19 cellular contexts compared by ENCODE assay signal in the genomic region with DNA sequence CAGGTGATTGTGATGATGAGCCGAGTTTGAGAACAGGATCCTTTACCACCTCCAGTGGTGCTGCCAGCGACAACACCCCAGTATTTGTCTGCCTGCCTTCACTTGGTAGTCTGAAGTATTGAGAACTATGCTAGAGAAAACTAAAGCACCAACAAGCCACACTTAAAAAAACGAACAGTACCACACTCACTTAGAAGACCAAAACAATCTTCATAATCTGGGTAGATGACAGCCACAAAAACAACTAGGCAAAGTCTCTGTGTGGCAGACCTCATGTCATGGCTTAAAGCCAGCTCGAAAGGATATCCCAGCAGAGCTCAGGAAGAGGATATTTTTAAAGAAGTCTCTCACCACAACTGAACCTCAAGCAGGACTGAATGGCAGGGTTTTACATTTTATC.
DNase-seq lines count a peak whose midpoint lies in the region; TF ChIP-seq lines count a peak whose summit lies in the region.
"Had no signal": no experiment of that assay in that cellular context is flagged by ENCODE, and none has a peak within 500 bp of the region (broad histone marks: within the 10 kb centered on the region; RNA-seq: fewer than 3 reads in every experiment).

No MANE protein-coding gene starts in this region.

- H3K27me3 ChIP-seq in BLaER1: peaks cover 64% of the 10 kb centered on the region
- no peaks in the 10 kb centered on the region for H3K27me3 ChIP-seq in prostate gland (replicated peaks; ENCODE audit: insufficient read depth)
- H3K27me3 ChIP-seq: foreskin keratinocyte, Peyer's patch, SJCRH30 had no signal

- H3K9me3 ChIP-seq in BLaER1 (no peaks in the 10 kb centered on the region), KOPT-K1 (ENCODE audit: insufficient read depth, low read length, poor library complexity, severe bottlenecking) (no peaks in the 10 kb centered on the region), prostate gland (no peaks in the 10 kb centered on the region)
- H3K9me3 ChIP-seq: lower lobe of right lung, Peyer's patch, SJCRH30 had no signal

- no peak for TF ChIP-seq POLR2A in prostate gland (IDR thresholded peaks at IDR 0.05)

- no peaks in the 10 kb centered on the region for H3K36me3 ChIP-seq in BLaER1
- no peaks in the 10 kb centered on the region for H3K36me3 ChIP-seq in KOPT-K1 (ENCODE audit: insufficient read depth, low read length)
- H3K36me3 ChIP-seq in prostate gland: no peaks in the 10 kb centered on the region
- H3K36me3 ChIP-seq: lower lobe of right lung, Peyer's patch, SJCRH30 had no signal

- H3K27ac ChIP-seq in BLaER1 (peak overlapping the region; percentile 52), KOPT-K1 (ENCODE audit: low read depth, low read length, poor library complexity, severe bottlenecking) (peak overlapping the region; percentile 92), prostate gland (no peak overlapping the region)
- H3K27ac ChIP-seq: foreskin keratinocyte, lower lobe of right lung, Peyer's patch, SJCRH30 had no signal

- H3K9ac ChIP-seq in BLaER1: peak overlapping the region; percentile 32; the same call in 1 of the 2 replicates

- peak overlapping the region; percentile 65 for H3K4me2 ChIP-seq in BLaER1

- intact Hi-C loops in prostate gland (cut with DNase I): no loop called here

- DNase-seq in NCI-H2107 treated with DMSO at 0.1 percent for 48 hours (lab: John Stamatoyannopoulos, UW; ENCODE audit: unreplicated experiment): peak; percentile 16
- DNase-seq in NCI-H2107 (lab: John Stamatoyannopoulos, UW): no peak
- peak; percentile 22 for DNase-seq in central memory CD4-positive, alpha-beta T cell
- DNase-seq in prostate gland (ENCODE audit: low spot score): no peak
- no peak for DNase-seq in EL
- no peak for DNase-seq in HPDE6-E6E7 (ENCODE audit: extremely low spot score)
- DNase-seq: 8988T; anterior cingulate cortex; caudate nucleus; erythroblast; foreskin keratinocyte; kidney; lower lobe of right lung; NCI-H446; Peyer's patch; stimulated activated CD4-positive, alpha-beta T cell treated with anti-CD3 and anti-CD28 coated beads, Interleukin-12 subunit alpha, Interleukin-12 subunit beta, amount 100 ng/mL, for 4 hours had no signal

- TF ChIP-seq CTCF in prostate gland (IDR thresholded peaks at IDR 0.05): no peak

- 61% methylated on average over 4 of the region's 4 CpGs for WGBS in prostate gland

- peaks cover 72% of the 10 kb centered on the region for H3K4me1 ChIP-seq in BLaER1
- no peaks in the 10 kb centered on the region for H3K4me1 ChIP-seq in prostate gland (replicated peaks)
- H3K4me1 ChIP-seq: foreskin keratinocyte, lower lobe of right lung, Peyer's patch, SJCRH30 had no signal

- no peaks in the 10 kb centered on the region for H4K20me1 ChIP-seq in BLaER1

- H3K4me3 ChIP-seq in BLaER1: peak overlapping the region; percentile 31; the same call in 1 of the 2 replicates
- no peak overlapping the region for H3K4me3 ChIP-seq in prostate gland
- H3K4me3 ChIP-seq: lower lobe of right lung, Peyer's patch, SJCRH30 had no signal

Comparison
In these comparisons a context has a peak if more than half of its experiments do, and no peak if none do; other contexts are left out.
1. DNase-seq: peak in NCI-H2107 treated with DMSO at 0.1 percent for 48 hours (single experiment) and central memory CD4-positive, alpha-beta T cell (single experiment); none in NCI-H2107 (single experiment), prostate gland (single experiment), EL (single experiment) and HPDE6-E6E7 (single experiment).
2. H3K27ac ChIP-seq: peak in BLaER1 (single experiment) and KOPT-K1 (single experiment); none in prostate gland (0 of 2).